14 cellular contexts compared by ENCODE assay signal in the genomic region with DNA sequence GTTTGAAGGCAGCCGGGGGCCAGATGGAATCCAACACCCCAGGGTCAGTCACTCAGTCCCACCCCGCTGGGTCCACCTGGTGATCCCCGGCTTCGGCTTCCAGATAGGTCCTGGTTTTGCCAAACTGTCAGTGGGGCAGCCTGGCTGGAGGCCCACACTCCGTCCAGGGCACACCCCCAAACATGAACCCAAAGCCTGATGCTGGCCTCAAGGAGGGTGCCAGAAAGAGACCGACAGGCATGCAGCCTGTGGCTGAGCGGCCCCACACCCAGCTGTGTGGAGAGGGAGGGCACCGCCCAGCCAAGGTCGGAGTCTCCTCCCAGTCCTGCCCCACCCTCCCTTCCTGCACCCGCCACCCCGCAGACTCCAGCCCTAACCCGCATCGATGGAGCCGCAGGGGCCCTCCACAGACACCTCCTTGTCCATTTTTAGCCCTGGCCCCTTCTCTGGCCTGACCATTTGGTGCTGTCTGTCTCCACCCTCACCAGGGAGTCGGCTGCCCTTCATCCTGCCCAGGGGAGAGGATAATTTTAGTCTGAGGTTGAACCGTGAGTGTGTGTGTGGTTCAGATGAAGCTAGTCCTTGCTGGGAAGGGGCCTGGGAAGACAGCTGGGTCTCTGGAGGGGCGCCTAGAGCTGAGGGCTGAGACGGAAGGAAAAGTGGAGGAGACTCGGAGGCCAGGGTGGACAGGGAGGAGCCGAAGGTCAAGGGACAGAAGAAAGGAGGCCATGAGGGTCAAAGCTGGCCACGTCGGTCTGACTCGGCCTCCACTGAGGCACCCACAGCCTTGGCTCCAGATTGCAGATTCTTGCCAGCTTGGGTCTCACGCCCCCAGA. TPM values are rescaled to one million over a fixed set of nuclear protein-coding genes. Genes with fewer than 3 reads are reported as not detected.
DNase-seq lines count a peak whose midpoint lies in the region; ATAC-seq, FAIRE-seq and TF ChIP-seq lines count a peak whose summit lies in the region.
"Had no signal": no experiment of that assay in that cellular context is flagged by ENCODE, and none has a peak within 500 bp of the region (broad histone marks: within the 10 kb centered on the region; RNA-seq: fewer than 3 reads in every experiment).

No MANE protein-coding gene starts in this region.

- H3K36me3 Mint-ChIP-seq in activated T-cell treated with anti-CD3 and anti-CD28 coated beads, Interleukin-2, amount 50 U/mL, for 24 hours (ENCODE audit: low read depth) = peaks cover 49% of the 10 kb centered on the region

- no peaks in the 10 kb centered on the region for H3K27me3 Mint-ChIP-seq in activated T-cell treated with anti-CD3 and anti-CD28 coated beads, Interleukin-2, amount 50 U/mL, for 24 hours
- H3K27me3 Mint-ChIP-seq: activated CD4-positive, alpha-beta T cell treated with anti-CD3 and anti-CD28 coated beads, Interleukin-2, amount 10 ng/mL, durations not matched to agents 24 days and 14 days had no signal

- no peaks in the 10 kb centered on the region for H3K79me2 ChIP-seq in endothelial cell of umbilical vein (ENCODE audit: control insufficient read depth, insufficient read depth, low read length)
- no peaks in the 10 kb centered on the region for H3K79me2 ChIP-seq in mesendoderm (ENCODE audit: control insufficient read depth, insufficient read depth, low read length)

- H3K4me2 ChIP-seq in endothelial cell of umbilical vein (ENCODE audit: insufficient read depth, low read length) (peak overlapping the region; percentile 43), mesendoderm (ENCODE audit: low read length) (no peak overlapping the region)

- H2AFZ ChIP-seq in endothelial cell of umbilical vein (ENCODE audit: low read depth, low read length) = no peak overlapping the region

- TF ChIP-seq POLR2A in endothelial cell of umbilical vein (IDR thresholded peaks at IDR 0.05; ENCODE audit: low read depth, low read length) = peak; percentile 8
- TF ChIP-seq POLR2A in thyroid gland (IDR thresholded peaks at IDR 0.05) = no peak

- dilution Hi-C loops in endothelial cell of umbilical vein (cut with MboI; ENCODE audit: extremely low pct_ligation_motif_present, low sequenced_read_pairs) = no loop called here

- POLR2A ChIA-PET in endothelial cell of umbilical vein (lab: Charles Lee) = no interaction called here

- H3K9me1 ChIP-seq in endothelial cell of umbilical vein (replicated peaks; ENCODE audit: control insufficient read depth, extremely low read depth, insufficient read depth, low read length) = no peaks in the 10 kb centered on the region

- H3K4me3 ChIP-seq in endothelial cell of umbilical vein (replicated peaks in 1 of 3; ENCODE audit: insufficient read depth in 1 of 3, low read depth in 1 of 3, low read length in 3 of 3) = no peak overlapping the region
- no peak overlapping the region for H3K4me3 ChIP-seq in mesendoderm (ENCODE audit: low read length)
- H3K4me3 ChIP-seq in thyroid gland (replicated peaks in 1 of 3) = no peak overlapping the region
- H3K4me3 ChIP-seq: prostate gland, testis had no signal

- H3K27ac Mint-ChIP-seq in activated T-cell treated with anti-CD3 and anti-CD28 coated beads, Interleukin-2, amount 50 U/mL, for 24 hours = peak overlapping the region; percentile 63
- H3K27ac Mint-ChIP-seq: activated CD4-positive, alpha-beta T cell treated with anti-CD3 and anti-CD28 coated beads, Interleukin-2, amount 10 ng/mL, durations not matched to agents 24 days and 14 days had no signal

- H2BK120ac ChIP-seq in mesendoderm (ENCODE audit: low read depth, low read length) = no peak overlapping the region

- H2AK5ac ChIP-seq in mesendoderm (ENCODE audit: low read length) = no peak overlapping the region

- no peaks in the 10 kb centered on the region for H3K27me3 ChIP-seq in endothelial cell of umbilical vein (ENCODE audit: control insufficient read depth in 2 of 2, insufficient read depth in 2 of 2, low read length in 2 of 2)
- no peaks in the 10 kb centered on the region for H3K27me3 ChIP-seq in mesendoderm (ENCODE audit: insufficient read depth, low read length, poor library complexity)
- H3K27me3 ChIP-seq in thyroid gland = no peaks in the 10 kb centered on the region
- H3K27me3 ChIP-seq: testis had no signal

- H4K20me1 ChIP-seq in endothelial cell of umbilical vein (replicated peaks; ENCODE audit: control insufficient read depth, extremely low read depth, insufficient read depth, low read length) = no peaks in the 10 kb centered on the region

- H3K4me1 ChIP-seq in endothelial cell of umbilical vein (ENCODE audit: control insufficient read depth, extremely low read depth, insufficient read depth, low read length) (peaks cover 28% of the 10 kb centered on the region), mesendoderm (ENCODE audit: control insufficient read depth, low read depth, low read length) (peaks cover 7% of the 10 kb centered on the region), thyroid gland (peaks cover 0 to 13% of the 10 kb centered on the region in 2 donors)
- H3K4me1 ChIP-seq: prostate gland had no signal

- H3K9me3 Mint-ChIP-seq in activated T-cell treated with anti-CD3 and anti-CD28 coated beads, Interleukin-2, amount 50 U/mL, for 24 hours = no peaks in the 10 kb centered on the region
- H3K9me3 Mint-ChIP-seq: activated CD4-positive, alpha-beta T cell treated with anti-CD3 and anti-CD28 coated beads, Interleukin-2, amount 10 ng/mL, durations not matched to agents 24 days and 14 days had no signal

- no peak overlapping the region for H4K8ac ChIP-seq in mesendoderm (ENCODE audit: low read depth, low read length)

- H3K4ac ChIP-seq in mesendoderm (ENCODE audit: low read depth, low read length) = no peak overlapping the region

- H3K4me1 Mint-ChIP-seq in activated T-cell treated with anti-CD3 and anti-CD28 coated beads, Interleukin-2, amount 50 U/mL, for 24 hours (ENCODE audit: low read depth) = peaks cover 9% of the 10 kb centered on the region
- H3K4me1 Mint-ChIP-seq: activated CD4-positive, alpha-beta T cell treated with anti-CD3 and anti-CD28 coated beads, Interleukin-2, amount 10 ng/mL, durations not matched to agents 24 days and 14 days had no signal

- H3K27ac ChIP-seq in endothelial cell of umbilical vein (ENCODE audit: insufficient read depth, low read depth, low read length) (peak overlapping the region; percentile 85), mesendoderm (ENCODE audit: low read depth, low read length) (no peak overlapping the region), thyroid gland (peak overlapping the region; percentile 22 to 62 (median 61))
- H3K27ac ChIP-seq: prostate gland had no signal

- H2BK15ac ChIP-seq in mesendoderm (replicated peaks; ENCODE audit: low read depth) = no peak overlapping the region

- TF ChIP-seq CTCF in endothelial cell of umbilical vein (IDR thresholded peaks at IDR 0.05; ENCODE audit: extremely low read depth in 1 of 2, insufficient read depth in 1 of 2, low read depth in 1 of 2, low read length in 2 of 2) = no peak
- no peak for TF ChIP-seq CTCF in thyroid gland (IDR thresholded peaks at IDR 0.05)

- H3K18ac ChIP-seq in mesendoderm (ENCODE audit: low read length) = no peak overlapping the region

- H3K56ac ChIP-seq in mesendoderm (ENCODE audit: low read length) = peak overlapping the region; percentile 67

- no peak overlapping the region for H3K23ac ChIP-seq in mesendoderm (ENCODE audit: low read length)

- peak overlapping the region; percentile 42 for H3K9ac ChIP-seq in endothelial cell of umbilical vein (replicated peaks; ENCODE audit: extremely low read depth, insufficient read depth, low read length)
- no peak overlapping the region for H3K9ac ChIP-seq in mesendoderm (ENCODE audit: low read length)

- WGBS in mesendoderm (ENCODE audit: extremely low coverage, insufficient coverage, low lambda C conversion rate) = no CpG with 5 or more reads among the region's 24 CpGs
- WGBS in thyroid gland, 2 donors = 78 to 90% methylated on average over 21 to 23 of the region's 24 CpGs

- no peak overlapping the region for H2BK5ac ChIP-seq in mesendoderm (ENCODE audit: low read length)

- peaks cover 0 to 12% of the 10 kb centered on the region in 2 experiments for H3K36me3 ChIP-seq in endothelial cell of umbilical vein (ENCODE audit: control insufficient read depth in 2 of 2, extremely low read depth in 1 of 2, insufficient read depth in 2 of 2, low read length in 2 of 2)
- H3K36me3 ChIP-seq in mesendoderm (ENCODE audit: control insufficient read depth, insufficient read depth, low read length) = peaks cover 2% of the 10 kb centered on the region
- H3K36me3 ChIP-seq in thyroid gland = no peaks in the 10 kb centered on the region

- H4K5ac ChIP-seq in mesendoderm (ENCODE audit: low read length) = no peak overlapping the region

- H3K4me3 Mint-ChIP-seq in activated T-cell treated with anti-CD3 and anti-CD28 coated beads, Interleukin-2, amount 50 U/mL, for 24 hours = no peak overlapping the region
- H3K4me3 Mint-ChIP-seq: activated CD4-positive, alpha-beta T cell treated with anti-CD3 and anti-CD28 coated beads, Interleukin-2, amount 10 ng/mL, durations not matched to agents 24 days and 14 days had no signal

- no TSS peak for BruUV-seq in endothelial cell of umbilical vein (replicated peaks; lab: Mats Ljungman, UMichigan)

- peak; percentile 54 for FAIRE-seq in endothelial cell of umbilical vein (lab: Jason Lieb, UNC)
- FAIRE-seq: A204.1 had no signal

- ATAC-seq in GM19467 (IDR thresholded peaks at IDR 0.05; ENCODE audit: unreplicated experiment) (no peak), HG03378 (IDR thresholded peaks at IDR 0.05; ENCODE audit: unreplicated experiment) (no peak)

- intact Hi-C loops in endothelial cell of umbilical vein (cut with micrococcal nuclease) (no loop called here), thyroid gland (cut with DNase I) (no loop called here)

- DNase-seq in activated T-cell treated with anti-CD3 and anti-CD28 coated beads, Interleukin-2, amount 50 U/mL, for 24 hours = no peak
- no peak for DNase-seq in activated T-cell treated with anti-CD3 and anti-CD28 coated beads, Interleukin-2, amount 50 U/mL, for 48 hours
- DNase-seq in endothelial cell of umbilical vein (ENCODE audit: low read depth, low spot score) (no peak), mesendoderm (no peak), thyroid gland (no peak), CD1c-positive myeloid dendritic cell (ENCODE audit: extremely low spot score) (no peak)
- DNase-seq: activated CD4-positive, alpha-beta T cell treated with anti-CD3 and anti-CD28 coated beads, Interleukin-2, amount 10 ng/mL, durations not matched to agents 24 days and 14 days; Calu3; NCI-H2029; testis had no signal

- CTCF ChIA-PET in endothelial cell of umbilical vein (lab: Charles Lee) = interaction anchor here (0.7 to 4.3 kb wide), 7 partner anchors 9 to 29 kb away, joined by 3 to 53 read pairs (median 4); no protein-coding TSS in a partner anchor

- no peaks in the 10 kb centered on the region for H3K9me3 ChIP-seq in endothelial cell of umbilical vein (replicated peaks; ENCODE audit: control insufficient read depth, insufficient read depth, low read length)
- no peaks in the 10 kb centered on the region for H3K9me3 ChIP-seq in thyroid gland
- H3K9me3 ChIP-seq: prostate gland, testis had no signal

- peaks cover 3% of the 10 kb centered on the region for H3K79me1 ChIP-seq in mesendoderm (ENCODE audit: low read length)

RNA-seq across cellular contexts. Expression of a gene that starts 23.1 kb away (rescaled TPM):
- 71.6 and 77.0 TPM in 2 replicates for total RNA-seq in endothelial cell of umbilical vein
- polyA plus RNA-seq in endothelial cell of umbilical vein = 18.6 and 23.1 TPM in 2 replicates
- polyA plus RNA-seq in endothelial cell of umbilical vein (2011; cell fraction: cytosol; rRNA removed) = 8.4 and 12.5 TPM in 2 replicates
- polyA plus RNA-seq in endothelial cell of umbilical vein (2011; cell fraction: nucleus; rRNA removed) = 99.5 and 113 TPM in 2 replicates
- 12.0 and 19.5 TPM in 2 replicates for polyA plus RNA-seq in endothelial cell of umbilical vein (2012)
- polyA minus RNA-seq in endothelial cell of umbilical vein = 16.3 and 28.5 TPM in 2 replicates
- polyA minus RNA-seq in endothelial cell of umbilical vein (2011; cell fraction: cytosol; rRNA and poly(A)+ RNA removed) = 25.0 TPM
- 26.9 and 49.0 TPM in 2 replicates for polyA minus RNA-seq in endothelial cell of umbilical vein (2011; cell fraction: nucleus; rRNA and poly(A)+ RNA removed)
- polyA plus RNA-seq in mesendoderm (2013, experiment 1 of 2) = 10.7 TPM
- 10.4 TPM for polyA plus RNA-seq in mesendoderm (2013, experiment 2 of 2)
- total RNA-seq in thyroid gland = 10 to 100 TPM; 10.2 to 21.1 (median 12.7) TPM
